In the genomic region with DNA sequence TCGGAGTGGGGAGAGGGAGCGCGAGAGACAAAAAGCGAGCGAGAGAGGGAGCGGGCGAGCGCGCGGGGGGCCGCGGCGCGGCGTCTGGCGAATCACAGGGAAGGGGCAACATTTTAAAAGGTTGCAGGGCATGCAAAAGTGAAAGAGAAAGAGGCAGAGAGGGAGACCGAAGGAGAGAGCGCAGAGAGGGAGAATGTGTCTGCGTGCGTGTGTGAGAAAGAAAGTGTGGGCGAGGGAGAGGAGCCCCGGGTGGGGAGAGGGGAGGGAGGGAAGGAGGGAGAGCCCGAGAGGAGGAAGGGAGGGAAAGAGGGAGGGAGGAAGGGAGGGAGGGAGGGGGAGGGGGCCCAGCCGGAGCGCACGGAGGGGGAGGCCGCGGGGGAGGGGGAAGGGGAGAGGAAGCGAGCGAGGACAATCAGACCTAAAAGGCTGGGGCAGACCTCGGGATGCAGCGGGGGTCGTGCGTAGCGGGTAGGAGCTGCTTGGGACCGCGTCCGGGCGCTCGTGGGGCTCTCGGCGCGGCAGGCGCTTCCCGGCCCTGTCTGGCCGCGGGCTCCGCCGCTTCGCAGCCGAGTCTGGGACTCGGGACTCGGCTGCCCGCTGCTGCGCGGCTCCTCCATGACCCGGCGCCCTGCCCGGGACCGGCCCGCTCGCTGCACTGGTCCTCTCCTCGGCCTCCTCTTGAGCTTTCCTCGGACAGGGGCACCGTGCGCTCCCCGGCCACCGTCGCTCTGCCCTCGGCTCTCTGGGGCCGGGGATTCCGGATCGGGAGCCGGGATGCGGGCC, we compare ENCODE assay signal across 1 cellular context.
TF ChIP-seq lines count a peak whose summit lies in the region.

No MANE protein-coding gene starts in this region.

TF ChIP-seq in HEK293, 187 proteins besides CTCF, POLR2A, EP300 and RAD21 (continued from another document and continues in another):
- TF ChIP-seq ZNF148 (tag by site-specific recombination; IDR thresholded peaks at IDR 0.05; ENCODE audit: borderline replicate concordance) (no peak), ZNF488 (tag by site-specific recombination; IDR thresholded peaks at IDR 0.05) (no peak), ZNF549 (tag by site-specific recombination; IDR thresholded peaks at IDR 0.05) (no peak), ZBTB11 (tag by site-specific recombination; conservative IDR thresholded peaks at IDR 0.05; ENCODE audit: low read depth) (0 out of 2 replicates have a peak, but pooled peaks have one; percentile 25), ZNF561 (tag by site-specific recombination; IDR thresholded peaks at IDR 0.05; ENCODE audit: borderline replicate concordance) (peak; percentile 38; the same call in 1 of the 2 replicates), ZNF280C (tag by site-specific recombination; IDR thresholded peaks at IDR 0.05) (no peak), OVOL3 (tag by site-specific recombination; IDR thresholded peaks at IDR 0.05) (no peak), REST (tag by site-specific recombination; IDR thresholded peaks at IDR 0.05) (peak; percentile 43; the same call in 1 of the 2 replicates), ZNF571 (tag by site-specific recombination; IDR thresholded peaks at IDR 0.05) (no peak), SETDB1 (IDR thresholded peaks at IDR 0.05; ENCODE audit: insufficient read length, low read length) (no peak), ZNF76 (tag by site-specific recombination; IDR thresholded peaks at IDR 0.05; ENCODE audit: borderline replicate concordance, low read depth) (peak; percentile 50; the same call in 1 of the 2 replicates), ZNF621 (tag by site-specific recombination; IDR thresholded peaks at IDR 0.05) (no peak), YY1 (tag by site-specific recombination; IDR thresholded peaks at IDR 0.05) (0 out of 2 replicates have a peak, but pooled peaks have one; percentile 26), EGR2 (tag by site-specific recombination; IDR thresholded peaks at IDR 0.05; ENCODE audit: low read depth) (peak; percentile 75), KLF16 (tag by site-specific recombination; IDR thresholded peaks at IDR 0.05) (no peak), ZNF600 (tag by site-specific recombination; IDR thresholded peaks at IDR 0.05) (no peak), ZNF311 (tag by site-specific recombination; IDR thresholded peaks at IDR 0.05; ENCODE audit: borderline replicate concordance) (no peak), ZNF2 (tag by site-specific recombination; IDR thresholded peaks at IDR 0.05) (peak; percentile 81)
- TF ChIP-seq, protein P1, sequence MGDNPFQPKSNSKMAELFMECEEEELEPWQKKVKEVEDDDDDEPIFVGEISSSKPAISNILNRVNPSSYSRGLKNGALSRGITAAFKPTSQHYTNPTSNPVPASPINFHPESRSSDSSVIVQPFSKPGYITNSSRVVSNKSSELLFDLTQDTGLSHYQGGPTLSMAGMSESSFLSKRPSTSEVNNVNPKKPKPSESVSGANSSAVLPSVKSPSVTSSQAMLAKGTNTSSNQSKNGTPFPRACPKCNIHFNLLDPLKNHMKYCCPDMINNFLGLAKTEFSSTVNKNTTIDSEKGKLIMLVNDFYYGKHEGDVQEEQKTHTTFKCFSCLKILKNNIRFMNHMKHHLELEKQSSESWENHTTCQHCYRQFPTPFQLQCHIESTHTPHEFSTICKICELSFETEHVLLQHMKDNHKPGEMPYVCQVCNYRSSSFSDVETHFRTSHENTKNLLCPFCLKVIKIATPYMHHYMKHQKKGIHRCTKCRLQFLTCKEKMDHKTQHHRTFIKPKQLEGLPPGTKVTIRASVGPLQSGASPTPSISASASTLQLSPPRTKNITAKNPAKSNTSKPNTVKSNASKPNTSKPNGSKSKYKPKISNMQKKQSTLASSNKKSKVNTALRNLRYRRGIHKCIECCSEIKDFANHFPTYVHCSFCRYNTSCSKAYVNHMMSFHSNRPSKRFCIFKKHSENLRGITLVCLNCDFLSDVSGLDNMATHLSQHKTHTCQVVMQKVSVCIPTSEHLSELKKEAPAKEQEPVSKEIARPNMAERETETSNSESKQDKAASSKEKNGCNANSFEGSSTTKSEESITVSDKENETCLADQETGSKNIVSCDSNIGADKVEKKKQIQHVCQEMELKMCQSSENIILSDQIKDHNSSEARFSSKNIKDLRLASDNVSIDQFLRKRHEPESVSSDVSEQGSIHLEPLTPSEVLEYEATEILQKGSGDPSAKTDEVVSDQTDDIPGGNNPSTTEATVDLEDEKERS (tag by site-specific recombination; IDR thresholded peaks at IDR 0.05) = no peak
- TF ChIP-seq, protein P2, sequence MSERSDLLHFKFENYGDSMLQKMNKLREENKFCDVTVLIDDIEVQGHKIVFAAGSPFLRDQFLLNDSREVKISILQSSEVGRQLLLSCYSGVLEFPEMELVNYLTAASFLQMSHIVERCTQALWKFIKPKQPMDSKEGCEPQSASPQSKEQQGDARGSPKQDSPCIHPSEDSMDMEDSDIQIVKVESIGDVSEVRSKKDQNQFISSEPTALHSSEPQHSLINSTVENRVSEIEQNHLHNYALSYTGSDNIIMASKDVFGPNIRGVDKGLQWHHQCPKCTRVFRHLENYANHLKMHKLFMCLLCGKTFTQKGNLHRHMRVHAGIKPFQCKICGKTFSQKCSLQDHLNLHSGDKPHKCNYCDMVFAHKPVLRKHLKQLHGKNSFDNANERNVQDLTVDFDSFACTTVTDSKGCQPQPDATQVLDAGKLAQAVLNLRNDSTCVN (tag by site-specific recombination; optimal IDR thresholded peaks at IDR 0.05) = peak; percentile 88
- TF ChIP-seq, protein P3, sequence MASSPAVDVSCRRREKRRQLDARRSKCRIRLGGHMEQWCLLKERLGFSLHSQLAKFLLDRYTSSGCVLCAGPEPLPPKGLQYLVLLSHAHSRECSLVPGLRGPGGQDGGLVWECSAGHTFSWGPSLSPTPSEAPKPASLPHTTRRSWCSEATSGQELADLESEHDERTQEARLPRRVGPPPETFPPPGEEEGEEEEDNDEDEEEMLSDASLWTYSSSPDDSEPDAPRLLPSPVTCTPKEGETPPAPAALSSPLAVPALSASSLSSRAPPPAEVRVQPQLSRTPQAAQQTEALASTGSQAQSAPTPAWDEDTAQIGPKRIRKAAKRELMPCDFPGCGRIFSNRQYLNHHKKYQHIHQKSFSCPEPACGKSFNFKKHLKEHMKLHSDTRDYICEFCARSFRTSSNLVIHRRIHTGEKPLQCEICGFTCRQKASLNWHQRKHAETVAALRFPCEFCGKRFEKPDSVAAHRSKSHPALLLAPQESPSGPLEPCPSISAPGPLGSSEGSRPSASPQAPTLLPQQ (tag by site-specific recombination; IDR thresholded peaks at IDR 0.05) = peak; percentile 51
- TF ChIP-seq, protein P4, sequence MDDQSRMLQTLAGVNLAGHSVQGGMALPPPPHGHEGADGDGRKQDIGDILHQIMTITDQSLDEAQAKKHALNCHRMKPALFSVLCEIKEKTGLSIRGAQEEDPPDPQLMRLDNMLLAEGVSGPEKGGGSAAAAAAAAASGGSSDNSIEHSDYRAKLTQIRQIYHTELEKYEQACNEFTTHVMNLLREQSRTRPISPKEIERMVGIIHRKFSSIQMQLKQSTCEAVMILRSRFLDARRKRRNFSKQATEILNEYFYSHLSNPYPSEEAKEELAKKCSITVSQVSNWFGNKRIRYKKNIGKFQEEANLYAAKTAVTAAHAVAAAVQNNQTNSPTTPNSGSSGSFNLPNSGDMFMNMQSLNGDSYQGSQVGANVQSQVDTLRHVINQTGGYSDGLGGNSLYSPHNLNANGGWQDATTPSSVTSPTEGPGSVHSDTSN (CRISPR knock-in tag; IDR thresholded peaks at IDR 0.05) = no peak
